8 cellular contexts compared by ENCODE assay signal in genomic region chr10:120456626-120457430, GRCh38.
DNase-seq lines count a peak whose midpoint lies in the region; ATAC-seq and TF ChIP-seq lines count a peak whose summit lies in the region.

Gene PLPP4, plus strand, starts transcription at chr10:120457227. Its CDS starts 79 bp downstream, at chr10:120457306.

- peak; percentile 51 for ATAC-seq in stimulated activated naive CD8-positive, alpha-beta T cell treated with anti-CD3 and anti-CD28 coated beads, Interleukin-15, amount 100 ng/mL, for 72 hours
- ATAC-seq in GM18520 (IDR thresholded peaks at IDR 0.05; ENCODE audit: unreplicated experiment) (no peak), HG03565 (IDR thresholded peaks at IDR 0.05; ENCODE audit: unreplicated experiment) (no peak)

- H3K27me3 Mint-ChIP-seq in stimulated activated naive CD8-positive, alpha-beta T cell treated with anti-CD3 and anti-CD28 coated beads, Interleukin-15, amount 100 ng/mL, for 72 hours: peaks cover 59% of the 10 kb centered on the region

- H3K4me3 ChIP-seq in cardiac fibroblast (replicated peaks in 1 of 2; ENCODE audit: low read depth in 2 of 2, low read length in 2 of 2): peak within 1 kb of the TSS; percentile 46

- no peak within 1 kb of the TSS for H3K27ac Mint-ChIP-seq in stimulated activated naive CD8-positive, alpha-beta T cell treated with anti-CD3 and anti-CD28 coated beads, Interleukin-15, amount 100 ng/mL, for 72 hours

- no peak for TF ChIP-seq CTCF in GM13976 (IDR thresholded peaks at IDR 0.05; ENCODE audit: borderline replicate concordance, control extremely low read depth, extremely low read depth, insufficient read depth, missing control alignments)
- TF ChIP-seq CTCF in cardiac fibroblast (IDR thresholded peaks at IDR 0.05; ENCODE audit: low read depth, low read length): no peak

- H3K4me3 Mint-ChIP-seq in stimulated activated naive CD8-positive, alpha-beta T cell treated with anti-CD3 and anti-CD28 coated beads, Interleukin-15, amount 100 ng/mL, for 72 hours: peak within 1 kb of the TSS; percentile 42 to 80

- peaks cover 4% of the 10 kb centered on the region for H3K4me1 Mint-ChIP-seq in stimulated activated naive CD8-positive, alpha-beta T cell treated with anti-CD3 and anti-CD28 coated beads, Interleukin-15, amount 100 ng/mL, for 72 hours

- no peaks in the 10 kb centered on the region for H3K9me3 Mint-ChIP-seq in stimulated activated naive CD8-positive, alpha-beta T cell treated with anti-CD3 and anti-CD28 coated beads, Interleukin-15, amount 100 ng/mL, for 72 hours

- DNase-seq in GM13976 (ENCODE audit: low spot score): peak; percentile 53
- peak; percentile 41 for DNase-seq in NCI-H1105 (lab: John Stamatoyannopoulos, UW)
- DNase-seq in cardiac fibroblast (ENCODE audit: low read depth in 2 of 2): peak in 1 of 2 donors; percentile 39
- DNase-seq in left kidney (ENCODE audit: low read depth, low spot score): peak; percentile 85
- peak in 1 of 2 donors; percentile 7 for DNase-seq in stimulated activated naive CD8-positive, alpha-beta T cell treated with anti-CD3 and anti-CD28 coated beads, Interleukin-15, amount 100 ng/mL, for 72 hours
- no peak for DNase-seq in activated CD4-positive, CD25-positive, alpha-beta regulatory T cell treated with anti-CD3 and anti-CD28 coated beads, Interleukin-2, amount 50 U/mL, for 72 hours

- in situ Hi-C loops in GM13976 (cut with MboI; ENCODE audit: low sequenced_read_pairs, unreplicated experiment): no loop called here
